ENCODE assay signal across 22 cellular contexts in genomic region chr3:22734756-22735155, GRCh38.
"Had no signal": no experiment of that assay in that cellular context is flagged by ENCODE, and none has a peak within 500 bp of the region (broad histone marks: within the 10 kb centered on the region; RNA-seq: fewer than 3 reads in every experiment).

No MANE protein-coding gene starts in this region.

- H3K36me3 Mint-ChIP-seq: activated naive CD4-positive, alpha-beta T cell treated with anti-CD3 and anti-CD28 coated beads, Interleukin-2, amount 50 U/mL, for 72 hours; neural progenitor cell; stimulated activated memory B cell treated with anti-CD40 and anti-IgM and Interleukin-4, amounts not matched to agents 10 μg/mL and 1 μg/mL and 100 μg/mL, for 72 hours had no signal

- H3K27me3 Mint-ChIP-seq: activated CD4-positive, alpha-beta T cell treated with anti-CD3 and anti-CD28 coated beads for 36 hours; stimulated activated memory B cell treated with anti-CD40 and anti-IgM and Interleukin-4, amounts not matched to agents 10 μg/mL and 1 μg/mL and 100 μg/mL, for 72 hours had no signal

- H3K9me3 ChIP-seq: adrenal gland, right lobe of liver, thoracic aorta, upper lobe of right lung had no signal

- H3K27ac Mint-ChIP-seq: activated CD4-positive, alpha-beta T cell treated with anti-CD3 and anti-CD28 coated beads for 36 hours; activated naive CD4-positive, alpha-beta T cell treated with anti-CD3 and anti-CD28 coated beads, Interleukin-2, amount 50 U/mL, for 72 hours; activated T-helper 1 cell treated with anti-CD3 and anti-CD28 coated beads, Interleukin-12 subunit alpha, Interleukin-12 subunit beta, Interleukin-2, Interleukin-4 antibody, amounts not matched to agents 30 ng/mL and 10 ng/mL and 1 ng/mL, durations not matched to agents 14 hours and 24 hours and 36 hours; neural progenitor cell; stimulated activated memory B cell treated with anti-CD40 and anti-IgM and Interleukin-4, amounts not matched to agents 10 μg/mL and 1 μg/mL and 100 μg/mL, for 72 hours had no signal

- DNase-seq: activated CD4-positive, alpha-beta T cell treated with anti-CD3 and anti-CD28 coated beads for 36 hours; activated CD4-positive, alpha-beta T cell treated with anti-CD3 and anti-CD28 coated beads, Interleukin-2, amount 50 U/mL, for 48 hours; activated gamma-delta T cell treated with Interleukin-2 at 50 U/mL for 16 hours; adrenal gland; dermis blood vessel endothelial cell; effector memory CD4-positive, alpha-beta T cell; foreskin melanocyte; glutamatergic neuron; hypothalamus; islet precursor cell; right lobe of liver; spleen; stimulated activated CD4-positive, alpha-beta T cell treated with anti-CD3 and anti-CD28 coated beads, Interleukin-4, amount 100 ng/mL, for 4 hours; upper lobe of right lung had no signal

- H3K27me3 ChIP-seq: adrenal gland, neural progenitor cell, right lobe of liver, spleen, upper lobe of right lung had no signal

- H3K27ac ChIP-seq: adrenal gland, neural progenitor cell, right lobe of liver, spleen, thoracic aorta, upper lobe of right lung had no signal

- H3K36me3 ChIP-seq: adrenal gland, neural progenitor cell, right lobe of liver, spleen, thoracic aorta, upper lobe of right lung had no signal

- H3K4me1 ChIP-seq: adrenal gland, neural progenitor cell, right lobe of liver, spleen, upper lobe of right lung had no signal

- H3K4me3 Mint-ChIP-seq: activated CD4-positive, alpha-beta T cell treated with anti-CD3 and anti-CD28 coated beads for 36 hours; activated T-helper 1 cell treated with anti-CD3 and anti-CD28 coated beads, Interleukin-12 subunit alpha, Interleukin-12 subunit beta, Interleukin-2, Interleukin-4 antibody, amounts not matched to agents 30 ng/mL and 10 ng/mL and 1 ng/mL, durations not matched to agents 14 hours and 24 hours and 36 hours; neural progenitor cell; stimulated activated memory B cell treated with anti-CD40 and anti-IgM and Interleukin-4, amounts not matched to agents 10 μg/mL and 1 μg/mL and 100 μg/mL, for 72 hours had no signal

- FAIRE-seq: astrocyte, TTC549 had no signal

- H3K4me3 ChIP-seq: adrenal gland, lung, neural progenitor cell, right lobe of liver, spleen, thoracic aorta, upper lobe of right lung had no signal

- H3K4me1 Mint-ChIP-seq: activated CD4-positive, alpha-beta T cell treated with anti-CD3 and anti-CD28 coated beads for 36 hours; stimulated activated memory B cell treated with anti-CD40 and anti-IgM and Interleukin-4, amounts not matched to agents 10 μg/mL and 1 μg/mL and 100 μg/mL, for 72 hours had no signal

- H3K9me3 Mint-ChIP-seq: activated T-helper 1 cell treated with anti-CD3 and anti-CD28 coated beads, Interleukin-12 subunit alpha, Interleukin-12 subunit beta, Interleukin-2, Interleukin-4 antibody, amounts not matched to agents 30 ng/mL and 10 ng/mL and 1 ng/mL, durations not matched to agents 14 hours and 24 hours and 36 hours; stimulated activated memory B cell treated with anti-CD40 and anti-IgM and Interleukin-4, amounts not matched to agents 10 μg/mL and 1 μg/mL and 100 μg/mL, for 72 hours had no signal

- ATAC-seq: activated CD4-positive, alpha-beta T cell treated with anti-CD3 and anti-CD28 coated beads for 36 hours; activated naive CD4-positive, alpha-beta T cell treated with anti-CD3 and anti-CD28 coated beads, Interleukin-2, amount 50 U/mL, for 72 hours; right lobe of liver; stimulated activated memory B cell treated with anti-CD40 and anti-IgM and Interleukin-4, amounts not matched to agents 10 μg/mL and 1 μg/mL and 100 μg/mL, for 72 hours; upper lobe of right lung had no signal
